Comparison of ENCODE assay signal across 23 cellular contexts in the genomic region with DNA sequence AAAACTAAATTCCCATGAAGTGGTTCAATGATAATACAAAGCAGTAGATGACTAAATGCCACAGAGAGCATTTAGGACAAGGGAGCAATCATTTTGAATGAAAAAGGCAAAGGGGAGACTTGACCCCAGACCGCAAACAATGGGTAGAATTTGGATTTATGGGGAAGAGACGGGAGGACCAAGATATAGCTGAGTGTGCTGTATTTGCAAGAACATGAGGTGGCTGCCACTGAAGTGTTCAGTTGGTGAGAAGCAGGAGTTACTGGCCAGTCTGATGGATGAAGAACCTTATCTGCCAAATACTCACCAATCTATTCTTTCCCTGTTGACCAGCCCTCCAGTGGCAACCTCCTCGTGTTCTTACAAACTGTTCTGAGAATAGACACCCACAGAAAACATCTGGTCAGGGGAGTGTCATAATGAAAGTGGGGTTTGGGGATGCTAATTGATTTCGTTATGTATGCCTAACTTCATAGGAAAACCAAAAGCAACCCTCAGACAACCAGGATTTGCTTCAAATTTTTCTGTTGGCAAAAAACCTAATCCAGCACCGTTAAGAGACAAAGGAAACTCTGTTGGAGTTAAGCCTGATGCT.
"Had no signal": no experiment of that assay in that cellular context is flagged by ENCODE, and none has a peak within 500 bp of the region (broad histone marks: within the 10 kb centered on the region; RNA-seq: fewer than 3 reads in every experiment).

No MANE protein-coding gene starts in this region.

- H3K4me1 ChIP-seq: gastroesophageal sphincter, parathyroid adenoma, thyroid gland had no signal

- ATAC-seq: gastroesophageal sphincter, left ventricle myocardium superior, right cardiac atrium had no signal

- H2AFZ ChIP-seq: parathyroid adenoma had no signal

- H3K27me3 ChIP-seq: gastroesophageal sphincter, thyroid gland had no signal

- FAIRE-seq: astrocyte, colon, islet of Langerhans had no signal

- H3K27ac ChIP-seq: gastroesophageal sphincter, parathyroid adenoma, thyroid gland had no signal

- DNase-seq: activated B cell treated with CpG ODN at 0.5 μM for 24 hours; activated CD4-positive, alpha-beta memory T cell treated with anti-CD3 and anti-CD28 coated beads for 36 hours; activated CD4-positive, alpha-beta T cell treated with anti-CD3 and anti-CD28 coated beads for 48 hours; activated naive CD4-positive, alpha-beta T cell treated with Interleukin-2 at 50 U/mL for 16 hours; activated naive CD8-positive, alpha-beta T cell treated with anti-CD3 and anti-CD28 coated beads for 36 hours; activated T-cell treated with anti-CD3 and anti-CD28 coated beads for 4 hours; central memory CD4-positive, alpha-beta T cell; head of caudate nucleus; left ventricle myocardium superior; mammary epithelial cell; nucleus accumbens; right cardiac atrium; stimulated activated CD4-positive, alpha-beta T cell treated with anti-CD3 and anti-CD28 coated beads, Interleukin-12 subunit alpha, Interleukin-12 subunit beta, amount 100 ng/mL, for 4 hours; stimulated activated CD4-positive, alpha-beta T cell treated with anti-CD3 and anti-CD28 coated beads, Interleukin-4, amount 100 ng/mL, for 4 hours; substantia nigra; thyroid gland had no signal

- H3K4me3 ChIP-seq: gastroesophageal sphincter, thyroid gland had no signal

- H3K4me3 Mint-ChIP-seq: activated B cell treated with CpG ODN at 0.5 μM for 24 hours; activated CD4-positive, alpha-beta memory T cell treated with anti-CD3 and anti-CD28 coated beads for 36 hours; activated naive CD8-positive, alpha-beta T cell treated with anti-CD3 and anti-CD28 coated beads for 36 hours; stimulated activated naive CD8-positive, alpha-beta T cell treated with anti-CD3 and anti-CD28 coated beads, Interleukin-15, Interleukin-2, amounts not matched to agents 100 ng/mL and 50 ng/mL, for 24 hours; T-helper 1 cell treated with Interleukin-12 subunit alpha and Interleukin-12 subunit beta and Interleukin-4 antibody, amounts not matched to agents 30 μg/mL and 1 μg/mL, for 36 hours had no signal

- H3K79me2 ChIP-seq: parathyroid adenoma had no signal

- H3K9me3 ChIP-seq: gastroesophageal sphincter, thyroid gland had no signal

- H3K27me3 Mint-ChIP-seq: activated B cell treated with CpG ODN at 0.5 μM for 24 hours; activated CD4-positive, alpha-beta memory T cell treated with anti-CD3 and anti-CD28 coated beads for 36 hours; activated naive CD8-positive, alpha-beta T cell treated with anti-CD3 and anti-CD28 coated beads for 36 hours; stimulated activated naive CD8-positive, alpha-beta T cell treated with anti-CD3 and anti-CD28 coated beads, Interleukin-15, Interleukin-2, amounts not matched to agents 100 ng/mL and 50 ng/mL, for 24 hours had no signal

- H3K27ac Mint-ChIP-seq: activated B cell treated with CpG ODN at 0.5 μM for 24 hours; activated CD4-positive, alpha-beta memory T cell treated with anti-CD3 and anti-CD28 coated beads for 36 hours; activated naive CD8-positive, alpha-beta T cell treated with anti-CD3 and anti-CD28 coated beads for 36 hours; stimulated activated naive CD8-positive, alpha-beta T cell treated with anti-CD3 and anti-CD28 coated beads, Interleukin-15, Interleukin-2, amounts not matched to agents 100 ng/mL and 50 ng/mL, for 24 hours; T-helper 1 cell treated with Interleukin-12 subunit alpha and Interleukin-12 subunit beta and Interleukin-4 antibody, amounts not matched to agents 30 μg/mL and 1 μg/mL, for 36 hours had no signal

- H3K9ac ChIP-seq: parathyroid adenoma had no signal

- H3K9me3 Mint-ChIP-seq: activated B cell treated with CpG ODN at 0.5 μM for 24 hours; activated CD4-positive, alpha-beta memory T cell treated with anti-CD3 and anti-CD28 coated beads for 36 hours; activated naive CD8-positive, alpha-beta T cell treated with anti-CD3 and anti-CD28 coated beads for 36 hours; stimulated activated naive CD8-positive, alpha-beta T cell treated with anti-CD3 and anti-CD28 coated beads, Interleukin-15, Interleukin-2, amounts not matched to agents 100 ng/mL and 50 ng/mL, for 24 hours; T-helper 1 cell treated with Interleukin-12 subunit alpha and Interleukin-12 subunit beta and Interleukin-4 antibody, amounts not matched to agents 30 μg/mL and 1 μg/mL, for 36 hours had no signal

- H3K4me1 Mint-ChIP-seq: activated naive CD8-positive, alpha-beta T cell treated with anti-CD3 and anti-CD28 coated beads for 36 hours had no signal
